Comparison of ENCODE assay signal across 18 cellular contexts in the genomic region with DNA sequence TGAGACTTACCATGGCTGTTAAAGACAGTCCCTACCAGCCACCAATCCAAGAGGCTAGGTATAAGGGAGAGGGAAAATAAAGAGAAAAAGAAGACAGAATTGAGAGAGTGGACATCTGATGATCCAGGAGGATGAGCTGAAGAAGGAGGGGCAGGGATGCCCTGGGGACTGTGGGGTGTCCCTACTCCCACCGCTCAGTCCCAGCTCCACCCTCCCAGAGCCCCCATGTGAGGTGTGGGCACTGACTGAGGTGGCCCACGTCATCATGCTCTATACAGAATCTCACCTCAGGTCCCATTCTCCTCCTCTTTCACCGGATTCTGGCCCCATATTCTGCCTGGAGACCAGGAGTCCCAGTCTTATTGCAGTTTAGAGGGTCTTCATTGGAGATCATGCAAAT.
DNase-seq lines count a peak whose midpoint lies in the region; ATAC-seq, FAIRE-seq and TF ChIP-seq lines count a peak whose summit lies in the region.
"Had no signal": no experiment of that assay in that cellular context is flagged by ENCODE, and none has a peak within 500 bp of the region (broad histone marks: within the 10 kb centered on the region; RNA-seq: fewer than 3 reads in every experiment).

No MANE protein-coding gene starts in this region.

- TF ChIP-seq RAD21 in HepG2 (CRISPR knock-in tag; IDR thresholded peaks at IDR 0.05): no peak

- H3K4me1 ChIP-seq in HepG2 (ENCODE audit: insufficient read depth, low read length) (no peaks in the 10 kb centered on the region), right lobe of liver (peaks cover 0 to 3% (median 0%) of the 10 kb centered on the region in 4 donors), upper lobe of right lung (no peaks in the 10 kb centered on the region), Karpas-422 (ENCODE audit: low read length) (no peaks in the 10 kb centered on the region)
- H3K4me1 ChIP-seq: BE2C, BLaER1 had no signal

- FAIRE-seq in HepG2 (lab: Jason Lieb, UNC): no peak
- FAIRE-seq: GM12891 had no signal

- in situ Hi-C loops in HepG2 (cut with HindIII; ENCODE audit: extremely low pct_ligation_motif_present, low pct_unique_long_range_greater_than_20kb): loop anchor here (5.0 to 25.0 kb wide), 2 partner anchors 337 to 1777 kb away; a partner anchor contains a TSS

- H3K4me3 Mint-ChIP-seq in T-helper 17 cell: no peak overlapping the region
- H3K4me3 Mint-ChIP-seq: CD14-positive monocyte; CD4-positive, alpha-beta memory T cell; CD4-positive, CD25-positive, alpha-beta regulatory T cell; CD8-positive, alpha-beta memory T cell had no signal

- 0% methylated on average over 2 of the region's 3 CpGs for WGBS in HepG2 (ENCODE audit: low lambda C conversion rate)
- no CpG with 5 or more reads among the region's 3 CpGs for WGBS in right lobe of liver (ENCODE audit: insufficient coverage, low coverage, low lambda C conversion rate, missing lambda C conversion rate)

- peaks cover 9% of the 10 kb centered on the region for H3K36me3 Mint-ChIP-seq in T-helper 17 cell (ENCODE audit: low read depth)
- H3K36me3 Mint-ChIP-seq: CD14-positive monocyte; CD4-positive, alpha-beta memory T cell had no signal

- H3K4me1 Mint-ChIP-seq in T-helper 17 cell: peaks cover 2% of the 10 kb centered on the region
- H3K4me1 Mint-ChIP-seq: CD14-positive monocyte; CD4-positive, alpha-beta memory T cell; CD8-positive, alpha-beta memory T cell had no signal

- H3K36me3 ChIP-seq in HepG2 (replicated peaks in 1 of 2; ENCODE audit: control insufficient read depth in 1 of 2, insufficient read depth in 2 of 2, low read length in 2 of 2) (no peaks in the 10 kb centered on the region), right lobe of liver (no peaks in the 10 kb centered on the region), upper lobe of right lung (no peaks in the 10 kb centered on the region), Karpas-422 (ENCODE audit: insufficient read depth, low read length) (no peaks in the 10 kb centered on the region)
- H3K36me3 ChIP-seq: BE2C, BLaER1 had no signal

- TF ChIP-seq EP300 in HepG2 (IDR thresholded peaks at IDR 0.05; ENCODE audit: low read depth in 2 of 2, low read length in 2 of 2) (no peak), HepG2 (CRISPR knock-in tag; IDR thresholded peaks at IDR 0.05; ENCODE audit: borderline replicate concordance) (no peak)

- no peak for TF ChIP-seq POLR2A in HepG2 (IDR thresholded peaks at IDR 0.05; ENCODE audit: insufficient read depth in 1 of 2, low read depth in 2 of 2, low read length in 2 of 2)
- TF ChIP-seq POLR2A in right lobe of liver (IDR thresholded peaks at IDR 0.05): no peak

- H3K4me2 ChIP-seq in HepG2 (ENCODE audit: low read depth, low read length) (no peak overlapping the region), Karpas-422 (ENCODE audit: low read depth, low read length, poor library complexity, severe bottlenecking) (no peak overlapping the region)
- H3K4me2 ChIP-seq: BLaER1 had no signal

- H3K9me2 ChIP-seq in Karpas-422 (replicated peaks; ENCODE audit: insufficient read depth, low read length): no peaks in the 10 kb centered on the region

- H3K27ac ChIP-seq in HepG2 (ENCODE audit: extremely low read length, insufficient read depth, low read length) (no peak overlapping the region), right lobe of liver (no peak overlapping the region), dorsolateral prefrontal cortex (peak overlapping the region in 33 of 59 donors; percentile 8 to 86 (median 48)), upper lobe of right lung (no peak overlapping the region), Karpas-422 (ENCODE audit: low read length) (no peak overlapping the region)
- H3K27ac ChIP-seq: BLaER1 had no signal

- H3K9me3 ChIP-seq in HepG2 (ENCODE audit: low read length) (no peaks in the 10 kb centered on the region), right lobe of liver (no peaks in the 10 kb centered on the region), T-helper 17 cell (ENCODE audit: control insufficient read depth, low read length, poor library complexity, severe bottlenecking) (no peaks in the 10 kb centered on the region), upper lobe of right lung (no peaks in the 10 kb centered on the region), Karpas-422 (ENCODE audit: low read length) (no peaks in the 10 kb centered on the region)
- H3K9me3 ChIP-seq: BE2C, BLaER1 had no signal

- POLR2A ChIA-PET in HepG2 (lab: Yijun Ruan, JAX): no interaction called here

- intact Hi-C loops in HepG2 (cut with micrococcal nuclease; ENCODE audit: unreplicated experiment): no loop called here
- intact Hi-C loops in right lobe of liver (cut with DNase I): loop anchor here in 1 of 2 donors (5.0 kb wide), 1 partner anchor 433 kb away; no protein-coding TSS in a partner anchor
- intact Hi-C loops in dorsolateral prefrontal cortex (cut with DNase I): loop anchor here in 1 of 2 donors (5.0 to 10.0 kb wide), 2 partner anchors 125 to 438 kb away; no protein-coding TSS in a partner anchor
- intact Hi-C loops in upper lobe of right lung (cut with DNase I): no loop called here

- H3K9ac ChIP-seq in HepG2 (ENCODE audit: insufficient read depth, low read depth, low read length): no peak overlapping the region
- H3K9ac ChIP-seq in Karpas-422 (ENCODE audit: low read length): no peak overlapping the region
- H3K9ac ChIP-seq: BLaER1 had no signal

- CTCF ChIA-PET in HepG2 (lab: Yijun Ruan, JAX; ENCODE audit: low intra/inter-chr PET ratio, low total read pairs): interaction anchor here (1.9 to 2.4 kb wide), 2 partner anchors 161 to 434 kb away, joined by 8 to 14 read pairs; no protein-coding TSS in a partner anchor

- no TSS peak for BruUV-seq in HepG2 (replicated peaks; lab: Mats Ljungman, UMichigan)

- H3K27ac Mint-ChIP-seq in T-helper 17 cell: peak overlapping the region; percentile 24
- H3K27ac Mint-ChIP-seq: CD14-positive monocyte; CD4-positive, CD25-positive, alpha-beta regulatory T cell had no signal

- H4K20me1 ChIP-seq in HepG2 (ENCODE audit: insufficient read depth, low read length) (no peaks in the 10 kb centered on the region), Karpas-422 (ENCODE audit: insufficient read depth, low read depth, low read length) (no peaks in the 10 kb centered on the region)
- H4K20me1 ChIP-seq: BLaER1 had no signal

- peaks cover 17% of the 10 kb centered on the region for H3K27me3 Mint-ChIP-seq in T-helper 17 cell
- H3K27me3 Mint-ChIP-seq: CD4-positive, alpha-beta memory T cell; CD8-positive, alpha-beta memory T cell had no signal

- no peak for ATAC-seq in HepG2
- ATAC-seq in right lobe of liver: no peak
- no peak for ATAC-seq in T-helper 17 cell
- ATAC-seq in upper lobe of right lung: peak; percentile 35

- H3K27me3 ChIP-seq in HepG2 (ENCODE audit: control insufficient read depth in 1 of 2, insufficient read depth in 2 of 2, low read length in 2 of 2) (peaks cover 0 to 2% of the 10 kb centered on the region in 2 experiments; a peak in 1 of 5 replicates), right lobe of liver (no peaks in the 10 kb centered on the region), dorsolateral prefrontal cortex (no peaks in the 10 kb centered on the region), upper lobe of right lung (peaks cover 7% of the 10 kb centered on the region), Karpas-422 (ENCODE audit: low read length) (no peaks in the 10 kb centered on the region)
- H3K27me3 ChIP-seq: BLaER1 had no signal

- no peaks in the 10 kb centered on the region for H3K79me2 ChIP-seq in HepG2 (ENCODE audit: insufficient read depth, low read length)
- H3K79me2 ChIP-seq in Karpas-422 (ENCODE audit: low read length): no peaks in the 10 kb centered on the region

- TF ChIP-seq CTCF in HepG2 (CRISPR knock-in tag; IDR thresholded peaks at IDR 0.05) (no peak), right lobe of liver (IDR thresholded peaks at IDR 0.05) (no peak), dorsolateral prefrontal cortex (IDR thresholded peaks at IDR 0.05 in 54 of 56, conservative IDR thresholded peaks at IDR 0.05 in 2 of 56; ENCODE audit: low read depth in 1 of 56, partially characterized antibody in 56 of 56) (no peak), upper lobe of right lung (IDR thresholded peaks at IDR 0.05) (no peak)

- DNase-seq in HepG2 (ENCODE audit: low spot score): no peak
- DNase-seq in right lobe of liver: no peak
- no peak for DNase-seq in T-helper 17 cell
- no peak for DNase-seq in dorsolateral prefrontal cortex
- DNase-seq in upper lobe of right lung: no peak
- DNase-seq in DMS53 treated with DMSO at 0.1 percent for 48 hours (lab: John Stamatoyannopoulos, UW; ENCODE audit: unreplicated experiment): no peak
- DNase-seq in Karpas-422: no peak
- DNase-seq: 8988T; ACHN; BE2C; CD4-positive, alpha-beta memory T cell; CD4-positive, CD25-positive, alpha-beta regulatory T cell; CD8-positive, alpha-beta memory T cell; DMS53; GF-D8 had no signal

- H2AFZ ChIP-seq in HepG2 (ENCODE audit: low read length) (no peak overlapping the region), Karpas-422 (ENCODE audit: low read length) (no peak overlapping the region)

- H3K4me3 ChIP-seq in HepG2 (replicated peaks in 1 of 3; ENCODE audit: insufficient read depth in 1 of 3, low read depth in 2 of 3, low read length in 3 of 3) (no peak overlapping the region), right lobe of liver (no peak overlapping the region), dorsolateral prefrontal cortex (no peak overlapping the region), upper lobe of right lung (no peak overlapping the region), Karpas-422 (ENCODE audit: low read length) (no peak overlapping the region)
- H3K4me3 ChIP-seq: BLaER1 had no signal

TF ChIP-seq in HepG2, 621 proteins besides CTCF, POLR2A, EP300 and RAD21:
- TF ChIP-seq, protein P1, sequence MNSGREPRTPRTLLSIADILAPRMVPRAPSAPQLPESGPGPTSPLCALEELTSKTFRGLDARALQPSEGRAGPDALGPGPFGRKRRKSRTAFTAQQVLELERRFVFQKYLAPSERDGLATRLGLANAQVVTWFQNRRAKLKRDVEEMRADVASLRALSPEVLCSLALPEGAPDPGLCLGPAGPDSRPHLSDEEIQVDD (CRISPR knock-in tag; IDR thresholded peaks at IDR 0.05; ENCODE audit: borderline replicate concordance): no peak
- TF ChIP-seq EED (CRISPR knock-in tag; IDR thresholded peaks at IDR 0.05) (no peak), CREB1 (IDR thresholded peaks at IDR 0.05) (0 out of 2 replicates have a peak, but pooled peaks have one; percentile 23), CREB1 (CRISPR knock-in tag; IDR thresholded peaks at IDR 0.05) (no peak)
- TF ChIP-seq, protein P2, sequence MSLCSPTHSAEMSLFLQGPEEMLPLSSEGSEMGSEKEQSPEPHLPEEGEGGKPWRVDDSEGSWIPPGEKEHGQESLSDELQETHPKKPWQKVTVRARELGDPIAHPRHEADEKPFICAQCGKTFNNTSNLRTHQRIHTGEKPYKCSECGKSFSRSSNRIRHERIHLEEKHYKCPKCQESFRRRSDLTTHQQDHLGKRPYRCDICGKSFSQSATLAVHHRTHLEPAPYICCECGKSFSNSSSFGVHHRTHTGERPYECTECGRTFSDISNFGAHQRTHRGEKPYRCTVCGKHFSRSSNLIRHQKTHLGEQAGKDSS (CRISPR knock-in tag; IDR thresholded peaks at IDR 0.05; ENCODE audit: borderline replicate concordance, low read depth): no peak

Comparison
In these comparisons a context has a peak if more than half of its experiments do, and no peak if none do; other contexts are left out.
1. H3K27ac ChIP-seq: peak in dorsolateral prefrontal cortex (33 of 59); none in HepG2 (single experiment), right lobe of liver (0 of 3), upper lobe of right lung (single experiment) and Karpas-422 (single experiment).